14 cellular contexts compared by ENCODE assay signal in the genomic region with DNA sequence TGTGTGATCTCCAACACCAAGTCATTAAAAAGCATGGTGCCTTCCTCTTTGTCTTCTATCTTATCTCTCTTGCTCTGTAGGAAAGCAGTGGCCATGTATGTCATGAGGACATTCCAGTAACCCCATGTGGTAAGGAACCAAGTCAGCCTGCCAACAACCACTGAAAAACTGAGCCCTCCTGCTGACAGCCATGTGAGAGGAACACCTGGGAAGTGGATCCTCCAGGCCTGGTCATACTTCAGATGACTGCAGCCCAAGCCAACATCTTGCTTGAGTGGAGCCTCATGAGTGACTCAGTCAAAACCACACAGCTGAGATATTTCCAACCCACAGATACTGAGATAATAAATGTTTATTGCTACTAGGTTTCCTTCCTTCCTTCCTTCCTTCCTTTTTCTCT.
A peak's percentile ranks its signal among the peaks of the same experiment; 100 is the strongest.
DNase-seq lines count a peak whose midpoint lies in the region; ATAC-seq, FAIRE-seq and TF ChIP-seq lines count a peak whose summit lies in the region.
"Had no signal": no experiment of that assay in that cellular context is flagged by ENCODE, and none has a peak within 500 bp of the region (broad histone marks: within the 10 kb centered on the region; RNA-seq: fewer than 3 reads in every experiment).

No MANE protein-coding gene starts in this region.

- no peaks in the 10 kb centered on the region for H4K20me1 ChIP-seq in astrocyte (ENCODE audit: insufficient read depth, low read length)

- CTCF ChIA-PET in CD4-positive, alpha-beta T cell (lab: Charles Lee): no interaction called here

- H3K27ac Mint-ChIP-seq in astrocyte (ENCODE audit: unreplicated experiment): peak overlapping the region; percentile 76
- no peak overlapping the region for H3K27ac Mint-ChIP-seq in CD4-positive, alpha-beta T cell
- H3K27ac Mint-ChIP-seq: activated T-helper 17 cell treated with anti-CD3 and anti-CD28 coated beads, Interleukin-2, amount 50 U/mL, for 72 hours had no signal

- no peaks in the 10 kb centered on the region for H3K4me1 ChIP-seq in astrocyte (ENCODE audit: insufficient read depth, low read length)
- H3K4me1 ChIP-seq: SJCRH30 had no signal

- intact Hi-C loops in CD4-positive, alpha-beta T cell (cut with DNase I, micrococcal nuclease): no loop called here

- FAIRE-seq in astrocyte (lab: Jason Lieb, UNC): peak; percentile 68

- no peak overlapping the region for H3K4me3 Mint-ChIP-seq in astrocyte (ENCODE audit: unreplicated experiment)
- H3K4me3 Mint-ChIP-seq in CD4-positive, alpha-beta T cell: no peak overlapping the region
- H3K4me3 Mint-ChIP-seq: activated T-helper 17 cell treated with anti-CD3 and anti-CD28 coated beads, Interleukin-2, amount 50 U/mL, for 72 hours had no signal

- H3K9ac ChIP-seq in astrocyte (ENCODE audit: low read length): no peak overlapping the region

- no peaks in the 10 kb centered on the region for H3K27me3 Mint-ChIP-seq in astrocyte (ENCODE audit: low read depth, unreplicated experiment)
- no peaks in the 10 kb centered on the region for H3K27me3 Mint-ChIP-seq in CD4-positive, alpha-beta T cell
- H3K27me3 Mint-ChIP-seq: activated T-helper 17 cell treated with anti-CD3 and anti-CD28 coated beads, Interleukin-2, amount 50 U/mL, for 72 hours had no signal

- peaks cover 11% of the 10 kb centered on the region for H3K4me1 Mint-ChIP-seq in astrocyte (ENCODE audit: low read depth, unreplicated experiment)
- H3K4me1 Mint-ChIP-seq in CD4-positive, alpha-beta T cell (ENCODE audit: low read depth): no peaks in the 10 kb centered on the region
- H3K4me1 Mint-ChIP-seq: activated T-helper 17 cell treated with anti-CD3 and anti-CD28 coated beads, Interleukin-2, amount 50 U/mL, for 72 hours had no signal

- H3K79me2 ChIP-seq in astrocyte (ENCODE audit: insufficient read depth, low read length): no peaks in the 10 kb centered on the region

- H3K27ac ChIP-seq in astrocyte (ENCODE audit: low read depth, low read length): no peak overlapping the region
- no peak overlapping the region for H3K27ac ChIP-seq in CD4-positive, alpha-beta T cell (ENCODE audit: low read depth, low read length)
- H3K27ac ChIP-seq: SJCRH30 had no signal

- no peak overlapping the region for H2AFZ ChIP-seq in astrocyte (ENCODE audit: low read depth, low read length)

- no peaks in the 10 kb centered on the region for H3K9me3 ChIP-seq in astrocyte (ENCODE audit: insufficient read depth, low read depth, low read length)
- no peaks in the 10 kb centered on the region for H3K9me3 ChIP-seq in CD4-positive, alpha-beta T cell (ENCODE audit: control insufficient read depth, low read length)
- H3K9me3 ChIP-seq: SJCRH30 had no signal

- no peaks in the 10 kb centered on the region for H3K9me3 Mint-ChIP-seq in astrocyte (ENCODE audit: unreplicated experiment)
- H3K9me3 Mint-ChIP-seq in CD4-positive, alpha-beta T cell: peaks cover 2% of the 10 kb centered on the region
- H3K9me3 Mint-ChIP-seq: activated T-helper 17 cell treated with anti-CD3 and anti-CD28 coated beads, Interleukin-2, amount 50 U/mL, for 72 hours had no signal

- H3K36me3 Mint-ChIP-seq in astrocyte (ENCODE audit: low read depth, unreplicated experiment): no peaks in the 10 kb centered on the region
- H3K36me3 Mint-ChIP-seq in CD4-positive, alpha-beta T cell (ENCODE audit: low read depth): no peaks in the 10 kb centered on the region

- DNase-seq in Caki2 (ENCODE audit: low read depth) (peak; percentile 2), HT-29 (ENCODE audit: low spot score) (peak; percentile 7), astrocyte (ENCODE audit: low read depth) (peak; percentile 95), kidney tubule cell (ENCODE audit: low spot score) (peak; percentile 88), medulla oblongata (ENCODE audit: extremely low spot score) (no peak)
- DNase-seq in CD4-positive, alpha-beta T cell: no peak
- DNase-seq: left cardiac atrium; NCI-H2227 treated with DMSO at 0.1 percent for 48 hours; occipital lobe; stimulated activated naive CD4-positive, alpha-beta T cell had no signal

- POLR2A ChIA-PET in CD4-positive, alpha-beta T cell (lab: Charles Lee): no interaction called here

- no peaks in the 10 kb centered on the region for H3K36me3 ChIP-seq in astrocyte (ENCODE audit: insufficient read depth, low read length)
- H3K36me3 ChIP-seq: SJCRH30 had no signal

- in situ Hi-C loops in Caki2 (cut with HindIII; ENCODE audit: low pct_unique_long_range_greater_than_20kb, low sequenced_read_pairs): no loop called here

- no peak overlapping the region for H3K4me2 ChIP-seq in astrocyte (ENCODE audit: low read length)

- H3K4me3 ChIP-seq in astrocyte (ENCODE audit: insufficient read depth, low read depth, low read length): no peak overlapping the region
- H3K4me3 ChIP-seq: SJCRH30 had no signal

- no peak for ATAC-seq in GM18517 (IDR thresholded peaks at IDR 0.05; ENCODE audit: unreplicated experiment)
- ATAC-seq in CD4-positive, alpha-beta T cell (ENCODE audit: poor library complexity): no peak
- no peak for ATAC-seq in GM19351 (IDR thresholded peaks at IDR 0.05; ENCODE audit: unreplicated experiment)
- ATAC-seq: activated T-helper 17 cell treated with anti-CD3 and anti-CD28 coated beads, Interleukin-2, amount 50 U/mL, for 72 hours; left cardiac atrium had no signal

- no peak for TF ChIP-seq CTCF in astrocyte (IDR thresholded peaks at IDR 0.05; ENCODE audit: insufficient read depth, low read depth, low read length)
- TF ChIP-seq CTCF in CD4-positive, alpha-beta T cell (IDR thresholded peaks at IDR 0.05): no peak

- H3K27me3 ChIP-seq in astrocyte (ENCODE audit: insufficient read depth, low read length): no peaks in the 10 kb centered on the region
- H3K27me3 ChIP-seq in CD4-positive, alpha-beta T cell (ENCODE audit: control insufficient read depth, insufficient read depth, low read length): no peaks in the 10 kb centered on the region
- H3K27me3 ChIP-seq: SJCRH30 had no signal

Comparison
In these comparisons a context has a peak if more than half of its experiments do, and no peak if none do; other contexts are left out.
1. DNase-seq: peak in Caki2 (single experiment), HT-29 (single experiment), astrocyte (single experiment) and kidney tubule cell (single experiment); none in CD4-positive, alpha-beta T cell (0 of 10) and medulla oblongata (single experiment).